17 cellular contexts compared by ENCODE assay signal in genomic region chr20:61643631-61644386, GRCh38.
"Had no signal": no experiment of that assay in that cellular context is flagged by ENCODE, and none has a peak within 500 bp of the region (broad histone marks: within the 10 kb centered on the region; RNA-seq: fewer than 3 reads in every experiment).

No MANE protein-coding gene starts in this region.

- H3K36me3 Mint-ChIP-seq: activated naive CD4-positive, alpha-beta T cell treated with anti-CD3 and anti-CD28 coated beads, Interleukin-2, amount 50 U/mL, for 72 hours had no signal

- H3K4me3 Mint-ChIP-seq: activated CD4-positive, alpha-beta memory T cell treated with anti-CD3 and anti-CD28 coated beads, Interleukin-2, amount 10 ng/mL, durations not matched to agents 7 days and 5 days; activated CD4-positive, alpha-beta T cell treated with anti-CD3 and anti-CD28 coated beads for 36 hours; activated T-cell treated with anti-CD3 and anti-CD28 coated beads, Interleukin-2, amount 50 U/mL, for 4 hours; central memory CD8-positive, alpha-beta T cell had no signal

- H3K4me3 ChIP-seq: body of pancreas, coronary artery, esophagus muscularis mucosa had no signal

- H3K9me3 ChIP-seq: body of pancreas had no signal

- H3K27ac ChIP-seq: body of pancreas, coronary artery, esophagus muscularis mucosa had no signal

- H3K27ac Mint-ChIP-seq: activated CD4-positive, alpha-beta memory T cell treated with anti-CD3 and anti-CD28 coated beads, Interleukin-2, amount 10 ng/mL, durations not matched to agents 7 days and 5 days; activated CD4-positive, alpha-beta T cell treated with anti-CD3 and anti-CD28 coated beads for 36 hours; activated naive CD4-positive, alpha-beta T cell treated with anti-CD3 and anti-CD28 coated beads, Interleukin-2, amount 50 U/mL, for 72 hours had no signal

- H3K9me3 Mint-ChIP-seq: activated CD4-positive, alpha-beta memory T cell treated with anti-CD3 and anti-CD28 coated beads, Interleukin-2, amount 10 ng/mL, durations not matched to agents 7 days and 5 days; activated naive CD4-positive, alpha-beta T cell treated with anti-CD3 and anti-CD28 coated beads, Interleukin-2, amount 50 U/mL, for 72 hours; activated T-cell treated with anti-CD3 and anti-CD28 coated beads, Interleukin-2, amount 50 U/mL, for 4 hours; central memory CD8-positive, alpha-beta T cell had no signal

- H3K27me3 ChIP-seq: body of pancreas had no signal

- ATAC-seq: activated CD4-positive, alpha-beta T cell treated with anti-CD3 and anti-CD28 coated beads for 36 hours; activated T-cell treated with anti-CD3 and anti-CD28 coated beads, Interleukin-2, amount 50 U/mL, for 4 hours; body of pancreas had no signal

- H3K4me1 ChIP-seq: body of pancreas, esophagus muscularis mucosa had no signal

- H3K36me3 ChIP-seq: esophagus muscularis mucosa had no signal

- H3K27me3 Mint-ChIP-seq: activated CD4-positive, alpha-beta memory T cell treated with anti-CD3 and anti-CD28 coated beads, Interleukin-2, amount 10 ng/mL, durations not matched to agents 7 days and 5 days; activated CD4-positive, alpha-beta T cell treated with anti-CD3 and anti-CD28 coated beads for 36 hours had no signal

- DNase-seq: activated CD4-positive, alpha-beta memory T cell treated with anti-CD3 and anti-CD28 coated beads, Interleukin-2, amount 10 ng/mL, durations not matched to agents 7 days and 5 days; activated CD4-positive, alpha-beta T cell treated with anti-CD3 and anti-CD28 coated beads for 36 hours; activated effector memory CD4-positive, alpha-beta T cell treated with anti-CD3 and anti-CD28 coated beads, Interleukin-2, amount 50 U/mL, for 16 hours; activated T-cell treated with anti-CD3 and anti-CD28 coated beads, Interleukin-2, amount 50 U/mL, for 4 hours; body of pancreas; foreskin melanocyte; head of caudate nucleus; midbrain; small intestine; stimulated activated CD4-positive, alpha-beta T cell treated with anti-CD3 and anti-CD28 coated beads, Interleukin-4, amount 100 ng/mL, for 4 hours; stimulated activated CD8-positive, alpha-beta memory T cell treated with anti-CD3 and anti-CD28 coated beads, Interleukin-4, amount 100 ng/mL, for 48 hours; stimulated activated naive CD4-positive, alpha-beta T cell treated with Interleukin-2 at 50 U/mL for 16 hours; substantia nigra had no signal

- H3K4me1 Mint-ChIP-seq: activated CD4-positive, alpha-beta memory T cell treated with anti-CD3 and anti-CD28 coated beads, Interleukin-2, amount 10 ng/mL, durations not matched to agents 7 days and 5 days; activated CD4-positive, alpha-beta T cell treated with anti-CD3 and anti-CD28 coated beads for 36 hours; central memory CD8-positive, alpha-beta T cell had no signal
